9 cellular contexts compared by ENCODE assay signal in genomic region chr2:215454519-215454918, GRCh38. TPM values are rescaled to one million over a fixed set of nuclear protein-coding genes. Genes with fewer than 3 reads are reported as not detected.
DNase-seq lines count a peak whose midpoint lies in the region; ATAC-seq and TF ChIP-seq lines count a peak whose summit lies in the region.
"Had no signal": no experiment of that assay in that cellular context is flagged by ENCODE, and none has a peak within 500 bp of the region (broad histone marks: within the 10 kb centered on the region; RNA-seq: fewer than 3 reads in every experiment).

No MANE protein-coding gene starts in this region.

- no peak overlapping the region for H3K9ac ChIP-seq in PC-3 (ENCODE audit: low read length)

- intact Hi-C loops in PC-3 (cut with micrococcal nuclease): loop anchor here (1.0 to 2.0 kb wide), 4 partner anchors 76 to 466 kb away; no protein-coding TSS in a partner anchor
- intact Hi-C loops in sigmoid colon (cut with DNase I): no loop called here

- H3K4me1 ChIP-seq in PC-3 (ENCODE audit: insufficient read depth, low read length) (0 out of 2 replicates have a peak, but pooled peaks cover 7% of the 10 kb centered on the region), sigmoid colon (no peaks in the 10 kb centered on the region)

- H3K27ac ChIP-seq in PC-3 (ENCODE audit: low read length): no peak overlapping the region
- no peak overlapping the region for H3K27ac ChIP-seq in sigmoid colon
- H3K27ac ChIP-seq in substantia nigra (ENCODE audit: low read depth, low read length, poor library complexity, severe bottlenecking): no peak overlapping the region
- H3K27ac ChIP-seq: epithelial cell of prostate had no signal

- H3K27me3 ChIP-seq in PC-3 (ENCODE audit: low read length) (no peaks in the 10 kb centered on the region), sigmoid colon (no peaks in the 10 kb centered on the region)

- H4K20me1 ChIP-seq in PC-3 (ENCODE audit: low read length): no peaks in the 10 kb centered on the region

- TF ChIP-seq CTCF in GM13976 (IDR thresholded peaks at IDR 0.05; ENCODE audit: borderline replicate concordance, control extremely low read depth, extremely low read depth, insufficient read depth, missing control alignments): peak; percentile 62
- TF ChIP-seq CTCF in PC-3 (conservative IDR thresholded peaks at IDR 0.05; ENCODE audit: low read depth, low read length): peak; percentile 88
- TF ChIP-seq CTCF in fibroblast of mammary gland (conservative IDR thresholded peaks at IDR 0.05; ENCODE audit: control insufficient read depth, insufficient read depth, low read depth, low read length): peak; percentile 91
- peak; percentile 30 to 73 (median 66) for TF ChIP-seq CTCF in sigmoid colon (IDR thresholded peaks at IDR 0.05)

- TF ChIP-seq EP300 in sigmoid colon (IDR thresholded peaks at IDR 0.05): no peak

- no peak for TF ChIP-seq POLR2A in sigmoid colon (IDR thresholded peaks at IDR 0.05)

- H3K4me2 ChIP-seq in PC-3 (ENCODE audit: low read length): no peak overlapping the region

- H3K4me3 ChIP-seq in PC-3 (ENCODE audit: low read length): no peak overlapping the region
- no peak overlapping the region for H3K4me3 ChIP-seq in fibroblast of mammary gland (ENCODE audit: control insufficient read depth, low read depth, low read length)
- H3K4me3 ChIP-seq in sigmoid colon: no peak overlapping the region

- no peaks in the 10 kb centered on the region for H3K36me3 ChIP-seq in PC-3 (ENCODE audit: low read depth, low read length)
- no peaks in the 10 kb centered on the region for H3K36me3 ChIP-seq in sigmoid colon

- in situ Hi-C loops in GM13976 (cut with MboI; ENCODE audit: low sequenced_read_pairs, unreplicated experiment): loop anchor here (10.0 kb wide), 1 partner anchor 480 kb away; no protein-coding TSS in a partner anchor

- no TSS peak for BruUV-seq in PC-3 (replicated peaks; lab: Mats Ljungman, UMichigan)

- ATAC-seq in HG03103 (IDR thresholded peaks at IDR 0.05; ENCODE audit: low read depth, unreplicated experiment): peak; percentile 87
- peak; percentile 37 for ATAC-seq in PC-3
- ATAC-seq in HG03045 (IDR thresholded peaks at IDR 0.05; ENCODE audit: unreplicated experiment): no peak

- CTCF ChIA-PET in PC-3 (lab: Charles Lee): interaction anchor here (0.6 kb wide), 3 partner anchors 253 to 436 kb away, joined by 3 to 6 read pairs (median 3); no protein-coding TSS in a partner anchor

- H3F3A ChIP-seq in PC-3 (ENCODE audit: low read length, unreplicated experiment): no peaks in the 10 kb centered on the region

- H3K9me3 ChIP-seq in PC-3 (ENCODE audit: low read length) (0 out of 2 replicates have a peak, but pooled peaks cover 4% of the 10 kb centered on the region), sigmoid colon (no peaks in the 10 kb centered on the region)

- peak overlapping the region; percentile 19; the same call in 1 of the 2 replicates for H2AFZ ChIP-seq in PC-3 (ENCODE audit: low read length)

- WGBS in sigmoid colon, 2 donors: 29 to 42% methylated on average over 3 of the region's 3 CpGs

- H3K79me2 ChIP-seq in PC-3 (ENCODE audit: low read length): no peaks in the 10 kb centered on the region

- DNase-seq in AG08395 (ENCODE audit: low spot score): peak; percentile 54
- DNase-seq in GM13976 (ENCODE audit: low spot score): peak; percentile 38
- DNase-seq in PC-3: peak; percentile 70
- DNase-seq in fibroblast of mammary gland (ENCODE audit: low read depth): peak; percentile 70
- DNase-seq in sigmoid colon: no peak
- DNase-seq in substantia nigra (lab: John Stamatoyannopoulos, UW): no peak

- POLR2A ChIA-PET in PC-3 (lab: Charles Lee; ENCODE audit: unreplicated experiment): interaction anchor here (0.6 kb wide), 1 partner anchor 275 kb away, joined by 5 read pairs; no protein-coding TSS in a partner anchor

- no peaks in the 10 kb centered on the region for H3K9me2 ChIP-seq in PC-3 (replicated peaks; ENCODE audit: low read length)

RNA-seq across cellular contexts. Expression of gene FN1, which starts 18.7 kb away (rescaled TPM):
- total RNA-seq in PC-3 (2014; rRNA removed) (220 and 248 TPM in 2 replicates), sigmoid colon (1,000 to 10,000 TPM in 2 of 4 donors, 100 to 1,000 TPM in 2; 671 to 3,059 (median 1,333) TPM)
- 100 to 1,000 TPM in 1 of 3 donors, 10 to 100 TPM in 2; 13.6 to 140 (median 28.2) TPM for polyA plus RNA-seq in sigmoid colon

Comparison
In these comparisons a context has a peak if more than half of its experiments do, and no peak if none do; other contexts are left out.
1. DNase-seq: peak in AG08395 (single experiment), GM13976 (single experiment), PC-3 (single experiment) and fibroblast of mammary gland (single experiment); none in sigmoid colon (single experiment) and substantia nigra (0 of 49).
2. Peak in every context shown above with its lines, with median percentiles within 50 percentile points of each other: CTCF ChIP-seq.